In genomic region chr7:1546909-1547776, GRCh38 we compare ENCODE assay signal across 1 cellular context.
TF ChIP-seq lines count a peak whose summit lies in the region.

No MANE protein-coding gene starts in this region.

TF ChIP-seq in HepG2, 621 proteins besides CTCF, POLR2A, EP300 and RAD21:
- TF ChIP-seq ZNF691 (CRISPR knock-in tag; IDR thresholded peaks at IDR 0.05; ENCODE audit: borderline replicate concordance, low read depth), result no peak
- peak; percentile 55; the same call in 1 of the 2 replicates for TF ChIP-seq HNRNPL (IDR thresholded peaks at IDR 0.05; ENCODE audit: low read depth, low read length)
